ENCODE assay signal across 18 cellular contexts in the genomic region with DNA sequence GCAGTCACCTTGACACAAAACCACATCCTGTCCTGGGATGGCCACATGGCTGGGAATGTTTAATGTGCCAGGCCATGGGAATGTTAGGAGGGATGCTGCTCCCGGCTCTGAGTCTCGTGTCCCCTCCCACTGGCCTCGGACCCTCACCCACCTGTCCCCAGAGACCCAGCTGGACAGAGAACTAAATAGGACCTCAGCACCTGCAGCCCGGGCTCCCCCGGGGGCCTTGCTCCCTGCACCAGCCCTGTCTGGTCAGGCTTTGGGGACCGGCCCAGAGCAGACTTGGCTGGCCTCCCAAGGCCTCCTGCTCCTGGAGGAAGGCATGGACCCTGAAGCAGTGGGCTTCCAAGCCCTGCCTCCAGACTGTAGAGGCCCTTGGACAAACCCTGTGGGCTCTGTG.
"Had no signal": no experiment of that assay in that cellular context is flagged by ENCODE, and none has a peak within 500 bp of the region (broad histone marks: within the 10 kb centered on the region; RNA-seq: fewer than 3 reads in every experiment).

No MANE protein-coding gene starts in this region.

- DNase-seq: effector memory CD4-positive, alpha-beta T cell; gastrocnemius medialis; heart right ventricle; hypothalamus; left ventricle myocardium inferior; mesenchymal stem cell; naive B cell; small intestine; stimulated activated CD4-positive, alpha-beta T cell treated with anti-CD3 and anti-CD28 coated beads, Interleukin-4, amount 100 ng/mL, for 1 hour; stimulated activated CD8-positive, alpha-beta memory T cell treated with anti-CD3 and anti-CD28 coated beads, Interleukin-4, amount 100 ng/mL, for 48 hours; transverse colon had no signal

- H3K27ac Mint-ChIP-seq: naive B cell; nephron; stimulated activated effector memory CD8-positive, alpha-beta T cell treated with anti-CD3 and anti-CD28 coated beads, Interleukin-12 subunit alpha, Interleukin-12 subunit beta, amount 100 ng/mL, for 72 hours; stimulated activated naive CD8-positive, alpha-beta T cell treated with anti-CD3 and anti-CD28 coated beads, Interleukin-15, Interleukin-2, amounts not matched to agents 100 ng/mL and 50 ng/mL, for 24 hours had no signal

- H3K27me3 Mint-ChIP-seq: stimulated activated naive CD8-positive, alpha-beta T cell treated with anti-CD3 and anti-CD28 coated beads, Interleukin-15, Interleukin-2, amounts not matched to agents 100 ng/mL and 50 ng/mL, for 24 hours had no signal

- H3K36me3 ChIP-seq: esophagus muscularis mucosa, gastrocnemius medialis, heart right ventricle, left ventricle myocardium inferior, transverse colon had no signal

- H3K4me1 ChIP-seq: esophagus muscularis mucosa, gastrocnemius medialis, heart right ventricle, left ventricle myocardium inferior, transverse colon had no signal

- H3K4me3 ChIP-seq: esophagus muscularis mucosa, gastrocnemius medialis, heart right ventricle, left ventricle myocardium inferior, lung, transverse colon had no signal

- ATAC-seq: gastrocnemius medialis; heart right ventricle; stimulated activated effector memory CD8-positive, alpha-beta T cell treated with anti-CD3 and anti-CD28 coated beads, Interleukin-12 subunit alpha, Interleukin-12 subunit beta, amount 100 ng/mL, for 72 hours had no signal

- H3K4me1 Mint-ChIP-seq: central memory CD8-positive, alpha-beta T cell; nephron had no signal

- H3K4me3 Mint-ChIP-seq: central memory CD8-positive, alpha-beta T cell; naive B cell; nephron; stimulated activated effector memory CD8-positive, alpha-beta T cell treated with anti-CD3 and anti-CD28 coated beads, Interleukin-12 subunit alpha, Interleukin-12 subunit beta, amount 100 ng/mL, for 72 hours; stimulated activated naive CD8-positive, alpha-beta T cell treated with anti-CD3 and anti-CD28 coated beads, Interleukin-15, Interleukin-2, amounts not matched to agents 100 ng/mL and 50 ng/mL, for 24 hours had no signal

- H3K27me3 ChIP-seq: gastrocnemius medialis, transverse colon had no signal

- H3K9me3 Mint-ChIP-seq: central memory CD8-positive, alpha-beta T cell; stimulated activated effector memory CD8-positive, alpha-beta T cell treated with anti-CD3 and anti-CD28 coated beads, Interleukin-12 subunit alpha, Interleukin-12 subunit beta, amount 100 ng/mL, for 72 hours had no signal

- H3K27ac ChIP-seq: epithelial cell of prostate, esophagus muscularis mucosa, gastrocnemius medialis, heart right ventricle, left ventricle myocardium inferior, transverse colon had no signal

- H3K9me3 ChIP-seq: gastrocnemius medialis, transverse colon had no signal

- H3K36me3 Mint-ChIP-seq: stimulated activated effector memory CD8-positive, alpha-beta T cell treated with anti-CD3 and anti-CD28 coated beads, Interleukin-12 subunit alpha, Interleukin-12 subunit beta, amount 100 ng/mL, for 72 hours had no signal
